ENCODE assay signal across 2 cellular contexts in genomic region chr1:8674912-8675311, GRCh38.
TF ChIP-seq lines count a peak whose summit lies in the region.

No MANE protein-coding gene starts in this region.

TF ChIP-seq in A549, 52 proteins besides CTCF, POLR2A, EP300 and RAD21 (continued from another document):
- TF ChIP-seq HMGXB4 (CRISPR knock-in tag; IDR thresholded peaks at IDR 0.05; ENCODE audit: borderline replicate concordance) (no peak), HOXB5 (CRISPR knock-in tag; IDR thresholded peaks at IDR 0.05) (no peak), TP53 (CRISPR knock-in tag; IDR thresholded peaks at IDR 0.05) (no peak), REST (IDR thresholded peaks at IDR 0.05) (no peak), FOXS1 (CRISPR knock-in tag; IDR thresholded peaks at IDR 0.05) (no peak), HDAC2 (IDR thresholded peaks at IDR 0.05) (no peak), NR3C1 (IDR thresholded peaks at IDR 0.05) (no peak), RCOR1 (IDR thresholded peaks at IDR 0.05; ENCODE audit: low read depth, low read length) (no peak), PBX3 (IDR thresholded peaks at IDR 0.05) (no peak), CBX8 (IDR thresholded peaks at IDR 0.05) (no peak), KDM1A (IDR thresholded peaks at IDR 0.05; ENCODE audit: low read depth) (no peak)
TF ChIP-seq in A549: peak in this region for 0.

TF ChIP-seq in SK-N-SH treated with all-trans-retinoic acid at 6 μM for 48 hours, 23 proteins besides CTCF, POLR2A, EP300 and RAD21 (continued from another document):
- no peak for TF ChIP-seq POU6F1 (CRISPR knock-in tag; IDR thresholded peaks at IDR 0.05; ENCODE audit: borderline replicate concordance, low read depth)
- TF ChIP-seq TCF4 (CRISPR knock-in tag; IDR thresholded peaks at IDR 0.05; ENCODE audit: borderline replicate concordance): no peak
